ENCODE assay signal across 21 cellular contexts in the genomic region with DNA sequence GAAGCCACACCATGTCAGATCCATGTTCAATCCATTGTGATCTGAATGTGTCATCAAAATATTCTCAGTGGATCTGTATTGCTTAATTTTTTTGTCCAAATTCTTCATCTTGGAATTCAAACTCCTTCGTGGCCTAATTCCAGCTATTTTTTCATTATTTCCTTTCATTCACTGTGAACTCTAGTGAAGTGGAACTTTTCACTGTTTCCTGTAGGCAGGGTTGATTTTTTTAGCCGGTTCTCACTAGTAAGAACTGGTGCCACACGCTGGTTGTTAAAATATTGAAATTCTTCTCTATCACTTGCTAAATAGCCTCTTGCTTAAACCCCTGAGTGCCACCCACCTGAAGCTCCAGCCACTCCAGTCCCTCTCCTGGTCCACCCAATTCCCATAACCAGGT. TPM values are rescaled to one million over a fixed set of nuclear protein-coding genes. Genes with fewer than 3 reads are reported as not detected.
A peak's percentile ranks its signal among the peaks of the same experiment; 100 is the strongest.
DNase-seq lines count a peak whose midpoint lies in the region; FAIRE-seq and TF ChIP-seq lines count a peak whose summit lies in the region.
"Had no signal": no experiment of that assay in that cellular context is flagged by ENCODE, and none has a peak within 500 bp of the region (broad histone marks: within the 10 kb centered on the region; RNA-seq: fewer than 3 reads in every experiment).

No MANE protein-coding gene starts in this region.

- no peak overlapping the region for H4K5ac ChIP-seq in H1 (ENCODE audit: insufficient read length, low read depth, low read length)

- no peaks in the 10 kb centered on the region for H4K20me1 ChIP-seq in BLaER1 treated with 17β-estradiol and CSF1 and Interleukin-3, amounts not matched to agents 10 nM and 100 nM
- no peaks in the 10 kb centered on the region for H4K20me1 ChIP-seq in H1 (replicated peaks in 1 of 2; ENCODE audit: control insufficient read depth in 1 of 2, insufficient read depth in 2 of 2, low read length in 2 of 2)

- CTCF ChIA-PET in H1 (lab: Charles Lee; ENCODE audit: partially characterized antibody): interaction anchor here (1.0 to 1.9 kb wide), 3 partner anchors 8 to 76 kb away, joined by 3 to 5 read pairs (median 3); no protein-coding TSS in a partner anchor

- H3K36me3 ChIP-seq in BLaER1 treated with 17β-estradiol and CSF1 and Interleukin-3, amounts not matched to agents 10 nM and 100 nM: no peaks in the 10 kb centered on the region
- no peaks in the 10 kb centered on the region for H3K36me3 ChIP-seq in HUES48 (ENCODE audit: control insufficient read depth, insufficient read depth, low read length)
- no peaks in the 10 kb centered on the region for H3K36me3 ChIP-seq in H1 (ENCODE audit: control insufficient read depth in 2 of 4, insufficient read depth in 4 of 4, low read length in 3 of 4)
- H3K36me3 ChIP-seq: SJCRH30 had no signal

- peak overlapping the region; percentile 15 to 78 (median 52); a peak in 21 of 22 replicates for H3K4me2 ChIP-seq in BLaER1 treated with 17β-estradiol and CSF1 and Interleukin-3, amounts not matched to agents 10 nM and 100 nM
- peak overlapping the region; percentile 27 to 35; a peak in 1 of 4 replicates for H3K4me2 ChIP-seq in H1 (ENCODE audit: insufficient read depth in 1 of 2, low read depth in 2 of 2, low read length in 2 of 2)

- H3K4ac ChIP-seq in H1 (replicated peaks; ENCODE audit: insufficient read length, low read depth, low read length): no peak overlapping the region

- H3K18ac ChIP-seq in H1 (ENCODE audit: extremely low read depth, low read length): no peak overlapping the region

- no peak overlapping the region for H2BK12ac ChIP-seq in H1 (ENCODE audit: low read depth, low read length)

- H2BK5ac ChIP-seq in H1 (ENCODE audit: low read depth, low read length): peak overlapping the region; percentile 45; the same call in 1 of the 2 replicates

- no peak for TF ChIP-seq RAD21 in H1 (IDR thresholded peaks at IDR 0.05 in 1 of 2, conservative IDR thresholded peaks at IDR 0.05 in 1 of 2; ENCODE audit: low read depth in 2 of 2, low read length in 2 of 2)

- H2AK5ac ChIP-seq in H1 (ENCODE audit: low read depth, low read length): no peak overlapping the region

- 40% methylated on average over 3 of the region's 3 CpGs; no CpG with 5 or more reads in 1 of the 2 experiments for WGBS in H1 (ENCODE audit: extremely low coverage in 1 of 2, insufficient coverage in 1 of 2, insufficient read length in 1 of 2, insufficient replicate concordance in 2 of 2, low coverage in 1 of 2, low lambda C conversion rate in 2 of 2, missing lambda C conversion rate in 1 of 2), 2 experiments

- TF ChIP-seq CTCF in H1 (IDR thresholded peaks at IDR 0.05; ENCODE audit: control extremely low read depth in 1 of 3, insufficient read depth in 1 of 3, low read depth in 1 of 3, low read length in 3 of 3): no peak
- TF ChIP-seq CTCF in coronary artery (IDR thresholded peaks at IDR 0.05): no peak

- H2AFZ ChIP-seq in H1 (ENCODE audit: low read length): no peak overlapping the region

- no peak overlapping the region for H3K14ac ChIP-seq in H1 (ENCODE audit: insufficient read length)

- H3K23me2 ChIP-seq in H1 (ENCODE audit: low read depth, low read length): no peaks in the 10 kb centered on the region; the same call in 1 of the 2 replicates

- H2BK20ac ChIP-seq in H1 (ENCODE audit: low read length): peak overlapping the region; percentile 51; the same call in 1 of the 2 replicates

- no peak overlapping the region for H2BK15ac ChIP-seq in H1 (ENCODE audit: low read length)

- no peak for DNase-seq in H1 (ENCODE audit: low read depth in 1 of 2, low spot score in 2 of 2)
- peak; percentile 56 for DNase-seq in renal cortical epithelial cell (ENCODE audit: low read depth)
- DNase-seq in stimulated activated CD4-positive, alpha-beta T cell treated with anti-CD3 and anti-CD28 coated beads, Interleukin-12 subunit alpha, Interleukin-12 subunit beta, amount 100 ng/mL, for 4 hours: no peak
- DNase-seq in activated CD8-positive, alpha-beta memory T cell treated with anti-CD3 and anti-CD28 coated beads, Interleukin-2, amount 50 U/mL, for 48 hours: no peak
- DNase-seq in coronary artery (ENCODE audit: low spot score): no peak
- DNase-seq in SIG-M5 (lab: John Stamatoyannopoulos, UW): no peak
- DNase-seq: AML-193; Calu3; CD4-positive, alpha-beta T cell; GOT3; HFFc6; NCI-H1417 treated with DMSO at 0.1 percent for 48 hours; NCI-H1930; NCI-H446; RPMI8226; SJCRH30; SW 1271 had no signal

- no peak for FAIRE-seq in H1 (lab: Jason Lieb, UNC)

- no peaks in the 10 kb centered on the region for H3K79me1 ChIP-seq in H1 (ENCODE audit: low read depth, low read length)

- TF ChIP-seq EP300 in H1 (IDR thresholded peaks at IDR 0.05; ENCODE audit: borderline replicate concordance in 1 of 2, low read depth in 2 of 2, low read length in 2 of 2): no peak

- POLR2A ChIA-PET in H1 (lab: Charles Lee; ENCODE audit: partially characterized antibody): interaction anchor here (1.0 to 1.7 kb wide), 2 partner anchors 10 to 117 kb away, joined by 3 to 4 read pairs; no protein-coding TSS in a partner anchor

- H3K9ac ChIP-seq in BLaER1 treated with 17β-estradiol and CSF1 and Interleukin-3, amounts not matched to agents 10 nM and 100 nM: no peak overlapping the region
- H3K9ac ChIP-seq in HUES48 (ENCODE audit: low read depth, low read length): no peak overlapping the region
- H3K9ac ChIP-seq in H1 (replicated peaks in 1 of 4; ENCODE audit: extremely low read depth in 1 of 4, low read depth in 3 of 4, low read length in 3 of 4): no peak overlapping the region

- no peak overlapping the region for H4K8ac ChIP-seq in H1 (ENCODE audit: extremely low read depth, insufficient read depth, low read length)

- H3K27ac ChIP-seq in BLaER1 treated with 17β-estradiol and CSF1 and Interleukin-3, amounts not matched to agents 10 nM and 100 nM: peak overlapping the region in 3 of 11 experiments; percentile 1 to 27 (median 19); a peak in 4 of 22 replicates
- H3K27ac ChIP-seq in HUES48 (ENCODE audit: low read depth, low read length) (peak overlapping the region; percentile 44), H1 (ENCODE audit: low read depth, low read length) (no peak overlapping the region), coronary artery (no peak overlapping the region)
- H3K27ac ChIP-seq: SJCRH30 had no signal

- no peak for TF ChIP-seq POLR2A in H1 (IDR thresholded peaks at IDR 0.05; ENCODE audit: control extremely low read depth in 1 of 2, low read depth in 2 of 2, low read length in 2 of 2)

- H3K23ac ChIP-seq in H1 (ENCODE audit: insufficient read length): no peak overlapping the region

- H3K79me2 ChIP-seq in H1 (ENCODE audit: control insufficient read depth in 1 of 2, insufficient read depth in 2 of 2, low read length in 2 of 2): no peaks in the 10 kb centered on the region

- no peak overlapping the region for H3K4me3 ChIP-seq in BLaER1 treated with 17β-estradiol and CSF1 and Interleukin-3, amounts not matched to agents 10 nM and 100 nM
- H3K4me3 ChIP-seq in HUES48 (ENCODE audit: low read depth, low read length): no peak overlapping the region
- H3K4me3 ChIP-seq in H1 (ENCODE audit: extremely low read depth in 1 of 4, insufficient read depth in 2 of 4, low read depth in 3 of 4, low read length in 4 of 4): peak overlapping the region in 1 of 4 experiments; percentile 21; a peak in 1 of 8 replicates
- no peak overlapping the region for H3K4me3 ChIP-seq in coronary artery
- H3K4me3 ChIP-seq: SJCRH30 had no signal

- peak overlapping the region; percentile 68 for H4K91ac ChIP-seq in H1 (replicated peaks; ENCODE audit: insufficient read length, low read length)

- H2BK120ac ChIP-seq in H1 (replicated peaks; ENCODE audit: low read depth, low read length): peak overlapping the region; percentile 40

- H3K4me1 ChIP-seq in BLaER1 treated with 17β-estradiol and CSF1 and Interleukin-3, amounts not matched to agents 10 nM and 100 nM: peaks cover 29 to 80% (median 50%) of the 10 kb centered on the region in 10 experiments
- H3K4me1 ChIP-seq in HUES48 (ENCODE audit: control insufficient read depth, insufficient read depth, low read length): peaks cover 35% of the 10 kb centered on the region
- H3K4me1 ChIP-seq in H1 (replicated peaks in 1 of 4; ENCODE audit: control insufficient read depth in 3 of 4, insufficient read depth in 4 of 4, low read length in 3 of 4): peaks cover 14 to 19% (median 17%) of the 10 kb centered on the region in 4 experiments; a peak in 6 of 7 replicates

- peaks cover 0 to 11% (median 6%) of the 10 kb centered on the region in 11 experiments; a peak in 11 of 22 replicates for H3K9me3 ChIP-seq in BLaER1 treated with 17β-estradiol and CSF1 and Interleukin-3, amounts not matched to agents 10 nM and 100 nM (replicated peaks in 1 of 11)
- H3K9me3 ChIP-seq in HUES48 (ENCODE audit: control insufficient read depth, insufficient read depth, low read length) (no peaks in the 10 kb centered on the region), H1 (ENCODE audit: insufficient read depth in 2 of 2, low read depth in 1 of 2, low read length in 1 of 2) (no peaks in the 10 kb centered on the region)
- H3K9me3 ChIP-seq: SJCRH30 had no signal

- H3K56ac ChIP-seq in H1 (replicated peaks; ENCODE audit: insufficient read length, low read depth, low read length): no peak overlapping the region

- no peaks in the 10 kb centered on the region for H3K27me3 ChIP-seq in BLaER1 treated with 17β-estradiol and CSF1 and Interleukin-3, amounts not matched to agents 10 nM and 100 nM
- H3K27me3 ChIP-seq in HUES48 (ENCODE audit: control insufficient read depth, insufficient read depth, low read length) (peaks cover 33% of the 10 kb centered on the region), H1 (replicated peaks in 1 of 4; ENCODE audit: control insufficient read depth in 3 of 4, extremely low read depth in 1 of 4, insufficient read depth in 3 of 4, low read length in 3 of 4) (peaks cover 0 to 6% (median 0%) of the 10 kb centered on the region in 4 experiments; a peak in 2 of 7 replicates)
- H3K27me3 ChIP-seq: SJCRH30 had no signal

RNA-seq across cellular contexts. Expression of a gene that starts 7.6 kb away (rescaled TPM):
- total RNA-seq in H1 (2021; fragmentation: NEBNext Ultra II Directional; extraction: Animal tissue kit (Norgen Biotek cat#: 25700)): 120 and 124 TPM in 2 replicates
- 249 and 343 TPM in 2 replicates for polyA plus RNA-seq in H1 (2011; rRNA removed)
- polyA plus RNA-seq in H1 (2011; cell fraction: cytosol; rRNA removed): 233 TPM
- polyA plus RNA-seq in H1 (2011; cell fraction: nucleus; rRNA removed): 162 TPM
- 367 to 420 TPM (median 401 TPM) in 4 replicates for polyA plus RNA-seq in H1 (2012, experiment 1 of 2)
- 895 TPM for polyA plus RNA-seq in H1 (2012, experiment 2 of 2)
- 470 TPM for polyA plus RNA-seq in H1 (2013, experiment 1 of 2)
- polyA plus RNA-seq in H1 (2013, experiment 2 of 2): 521 TPM
- 138 and 139 TPM in 2 replicates for polyA minus RNA-seq in H1 (2011; rRNA and poly(A)+ RNA removed)
- 64.8 TPM for polyA minus RNA-seq in H1 (2011; cell fraction: cytosol; rRNA and poly(A)+ RNA removed)
- 71.5 TPM for polyA minus RNA-seq in H1 (2011; cell fraction: nucleus; rRNA and poly(A)+ RNA removed)
- 57.5 and 77.9 TPM in 2 replicates for total RNA-seq in renal cortical epithelial cell

RNA-seq across cellular contexts. Expression of a gene that starts 44.5 kb away (rescaled TPM):
- not detected in 2 replicates for total RNA-seq in H1 (2021; fragmentation: NEBNext Ultra II Directional; extraction: Animal tissue kit (Norgen Biotek cat#: 25700))
- not detected in 2 replicates for polyA plus RNA-seq in H1 (2011; rRNA removed)
- not detected for polyA plus RNA-seq in H1 (2011; cell fraction: cytosol; rRNA removed)
- polyA plus RNA-seq in H1 (2011; cell fraction: nucleus; rRNA removed): not detected
- not detected in 4 replicates for polyA plus RNA-seq in H1 (2012, experiment 1 of 2)
- polyA plus RNA-seq in H1 (2012, experiment 2 of 2): not detected
- not detected for polyA plus RNA-seq in H1 (2013, experiment 1 of 2)
- not detected for polyA plus RNA-seq in H1 (2013, experiment 2 of 2)
- not detected in 2 replicates for polyA minus RNA-seq in H1 (2011; rRNA and poly(A)+ RNA removed)
- polyA minus RNA-seq in H1 (2011; cell fraction: cytosol; rRNA and poly(A)+ RNA removed): not detected
- not detected for polyA minus RNA-seq in H1 (2011; cell fraction: nucleus; rRNA and poly(A)+ RNA removed)
- total RNA-seq in renal cortical epithelial cell: not detected in 2 replicates
- total RNA-seq: A673; Calu3; CD4-positive, alpha-beta T cell; HFFc6; HT1080; SJCRH30 had no signal

RNA-seq across cellular contexts. Expression of a gene that starts 50.7 kb away (rescaled TPM):
- 231 and 233 TPM in 2 replicates for total RNA-seq in H1 (2021; fragmentation: NEBNext Ultra II Directional; extraction: Animal tissue kit (Norgen Biotek cat#: 25700))
- 13.7 and 23.9 TPM in 2 replicates for polyA plus RNA-seq in H1 (2011; rRNA removed)
- 21.2 TPM for polyA plus RNA-seq in H1 (2011; cell fraction: cytosol; rRNA removed)
- 9.6 TPM for polyA plus RNA-seq in H1 (2011; cell fraction: nucleus; rRNA removed)
- polyA plus RNA-seq in H1 (2012, experiment 1 of 2): 142 to 324 TPM (median 157 TPM) in 4 replicates
- 244 TPM for polyA plus RNA-seq in H1 (2012, experiment 2 of 2)
- 363 TPM for polyA plus RNA-seq in H1 (2013, experiment 1 of 2)
- polyA plus RNA-seq in H1 (2013, experiment 2 of 2): 400 TPM
- 13.7 and 20.1 TPM in 2 replicates for polyA minus RNA-seq in H1 (2011; rRNA and poly(A)+ RNA removed)
- polyA minus RNA-seq in H1 (2011; cell fraction: cytosol; rRNA and poly(A)+ RNA removed): 51.0 TPM
- polyA minus RNA-seq in H1 (2011; cell fraction: nucleus; rRNA and poly(A)+ RNA removed): 12.2 TPM
- total RNA-seq in renal cortical epithelial cell: 221 and 239 TPM in 2 replicates
